Comparison of ENCODE assay signal across 25 cellular contexts in genomic region chr1:233654667-233655432, GRCh38.
DNase-seq lines count a peak whose midpoint lies in the region; TF ChIP-seq lines count a peak whose summit lies in the region.
"Had no signal": no experiment of that assay in that cellular context is flagged by ENCODE, and none has a peak within 500 bp of the region (broad histone marks: within the 10 kb centered on the region; RNA-seq: fewer than 3 reads in every experiment).

No MANE protein-coding gene starts in this region.

- DNase-seq in NCI-H226 = peak; percentile 20
- DNase-seq in epithelial cell of esophagus (ENCODE audit: low read depth) = peak; percentile 82
- DNase-seq in NCI-H128 (lab: John Stamatoyannopoulos, UW; ENCODE audit: unreplicated experiment) = no peak
- no peak for DNase-seq in DMS79 (lab: John Stamatoyannopoulos, UW)
- DNase-seq in putamen (ENCODE audit: low spot score) = no peak
- no peak for DNase-seq in dedifferentiated amniotic fluid mesenchymal stem cell (ENCODE audit: extremely low spot score)
- DNase-seq: activated CD4-positive, alpha-beta T cell treated with anti-CD3 and anti-CD28 coated beads, Interleukin-2, amount 50 U/mL, for 1 hour; activated CD8-positive, alpha-beta memory T cell treated with anti-CD3 and anti-CD28 coated beads, Interleukin-2, amount 50 U/mL, for 48 hours; activated gamma-delta T cell; adrenal gland; effector CD4-positive, alpha-beta T cell; HCEC 1CT; heart left ventricle; naive thymus-derived CD4-positive, alpha-beta T cell; NCI-H1417; NCI-H69; sigmoid colon; stimulated activated CD4-positive, alpha-beta T cell treated with anti-CD3 and anti-CD28 coated beads, Interleukin-1b, Interleukin-23, amount 100 ng/mL, for 48 hours had no signal

- H3K9me3 ChIP-seq in mucosa of stomach (ENCODE audit: control insufficient read depth, low read length) = no peaks in the 10 kb centered on the region
- H3K9me3 ChIP-seq: adrenal gland; BLaER1 treated with 17β-estradiol and CSF1 and Interleukin-3, amounts not matched to agents 10 nM and 100 nM; heart left ventricle; sigmoid colon; vagina had no signal

- no peak overlapping the region for H3K9ac ChIP-seq in mucosa of stomach (ENCODE audit: low read length)
- H3K9ac ChIP-seq: BLaER1 treated with 17β-estradiol and CSF1 and Interleukin-3, amounts not matched to agents 10 nM and 100 nM had no signal

- H3K4me1 ChIP-seq in mucosa of stomach (ENCODE audit: control insufficient read depth, insufficient read depth, low read length) = peaks cover 45% of the 10 kb centered on the region
- H3K4me1 ChIP-seq: adrenal gland; BLaER1 treated with 17β-estradiol and CSF1 and Interleukin-3, amounts not matched to agents 10 nM and 100 nM; heart left ventricle; sigmoid colon; vagina had no signal

- H3K4me3 ChIP-seq in epithelial cell of esophagus (ENCODE audit: low read length) = no peak overlapping the region
- peak overlapping the region; percentile 10 for H3K4me3 ChIP-seq in mucosa of stomach (ENCODE audit: low read length)
- H3K4me3 ChIP-seq: adrenal gland; BLaER1 treated with 17β-estradiol and CSF1 and Interleukin-3, amounts not matched to agents 10 nM and 100 nM; cardiac muscle cell; GM12878; heart left ventricle; lung; sigmoid colon; vagina had no signal

- peak overlapping the region; percentile 54 for H3K27ac ChIP-seq in C4-2B
- H3K27ac ChIP-seq: adrenal gland; BLaER1 treated with 17β-estradiol and CSF1 and Interleukin-3, amounts not matched to agents 10 nM and 100 nM; cardiac muscle cell; heart left ventricle; sigmoid colon; vagina had no signal

- H3K27me3 ChIP-seq in mucosa of stomach (ENCODE audit: control insufficient read depth, insufficient read depth, low read length) = no peaks in the 10 kb centered on the region
- H3K27me3 ChIP-seq: adrenal gland; BLaER1 treated with 17β-estradiol and CSF1 and Interleukin-3, amounts not matched to agents 10 nM and 100 nM; cardiac muscle cell; heart left ventricle; sigmoid colon; vagina had no signal

- no peaks in the 10 kb centered on the region for H3K36me3 ChIP-seq in mucosa of stomach (ENCODE audit: control insufficient read depth, insufficient read depth, low read length)
- H3K36me3 ChIP-seq: adrenal gland; BLaER1 treated with 17β-estradiol and CSF1 and Interleukin-3, amounts not matched to agents 10 nM and 100 nM; cardiac muscle cell; heart left ventricle; sigmoid colon; vagina had no signal

- TF ChIP-seq CTCF in C4-2B (conservative IDR thresholded peaks at IDR 0.05) (no peak), epithelial cell of esophagus (IDR thresholded peaks at IDR 0.05; ENCODE audit: insufficient read depth, low read depth, low read length, missing control alignments) (no peak)

Comparison
In these comparisons a context has a peak if more than half of its experiments do, and no peak if none do; other contexts are left out.
1. DNase-seq: peak in NCI-H226 (single experiment) and epithelial cell of esophagus (single experiment); none in NCI-H128 (single experiment), DMS79 (single experiment), putamen (single experiment) and dedifferentiated amniotic fluid mesenchymal stem cell (single experiment).